ENCODE assay signal across 24 cellular contexts in the genomic region with DNA sequence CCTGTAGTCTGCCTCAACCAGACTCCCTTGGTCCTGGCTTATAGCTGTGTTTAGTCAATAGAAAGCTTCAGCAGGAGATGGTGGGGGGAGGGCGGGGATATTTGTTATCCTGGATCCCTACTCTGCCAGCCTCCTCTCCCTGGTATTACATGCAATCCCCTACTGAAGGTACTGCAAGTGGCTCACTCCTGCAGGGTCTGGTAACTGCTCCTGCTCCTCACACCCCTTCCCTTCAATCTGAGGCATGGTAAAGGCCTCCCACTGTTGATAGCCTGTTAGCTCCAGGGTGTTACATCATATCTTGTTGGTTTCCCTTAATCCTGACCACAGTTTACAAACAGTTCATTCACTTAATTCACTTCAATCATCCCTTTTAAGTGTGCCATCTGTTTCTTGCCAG.
"Had no signal": no experiment of that assay in that cellular context is flagged by ENCODE, and none has a peak within 500 bp of the region (broad histone marks: within the 10 kb centered on the region; RNA-seq: fewer than 3 reads in every experiment).

No MANE protein-coding gene starts in this region.

- H3K4me1 ChIP-seq: left lung, stomach, testis, upper lobe of left lung had no signal

- H3K9me3 ChIP-seq: left lung, ovary, stomach, testis, upper lobe of left lung had no signal

- ATAC-seq: activated CD8-positive, alpha-beta T cell treated with anti-CD3 and anti-CD28 coated beads for 36 hours; activated naive CD8-positive, alpha-beta T cell treated with anti-CD3 and anti-CD28 coated beads, Interleukin-2, amount 50 U/mL, for 24 hours; left lung; naive thymus-derived CD4-positive, alpha-beta T cell; sciatic nerve had no signal

- H3K4me3 ChIP-seq: dorsolateral prefrontal cortex, left lung, ovary, smooth muscle cell, stomach, testis, upper lobe of left lung had no signal

- FAIRE-seq: colon had no signal

- H3K27me3 ChIP-seq: brain microvascular endothelial cell, dorsolateral prefrontal cortex, left lung, ovary, stomach, testis, upper lobe of left lung had no signal

- H3K27ac ChIP-seq: brain microvascular endothelial cell, dorsolateral prefrontal cortex, epithelial cell of prostate, left lung, ovary, stomach, testis, upper lobe of left lung had no signal

- H3K36me3 ChIP-seq: ovary had no signal

- DNase-seq: activated CD4-positive, alpha-beta T cell treated with anti-CD3 and anti-CD28 coated beads, Interleukin-2, amount 10 ng/mL, durations not matched to agents 24 days and 14 days; activated CD8-positive, alpha-beta T cell treated with anti-CD3 and anti-CD28 coated beads for 36 hours; activated naive CD4-positive, alpha-beta T cell treated with anti-CD3 and anti-CD28 coated beads, Interleukin-2, amount 10 ng/mL, durations not matched to agents 7 days and 5 days; activated naive CD8-positive, alpha-beta T cell treated with anti-CD3 and anti-CD28 coated beads, Interleukin-2, amount 50 U/mL, for 24 hours; activated T-cell treated with anti-CD3 and anti-CD28 coated beads, Interleukin-2, amount 50 U/mL, for 24 hours; aorta; brain microvascular endothelial cell; central memory CD4-positive, alpha-beta T cell; dorsolateral prefrontal cortex; endodermal cell; foreskin melanocyte; glutamatergic neuron; hippocampal formation; left lung; naive thymus-derived CD4-positive, alpha-beta T cell; ovary; stimulated activated CD4-positive, alpha-beta T cell treated with anti-CD3 and anti-CD28 coated beads, Interleukin-4, amount 100 ng/mL, for 1 hour; stomach; testis; upper lobe of left lung had no signal
